ENCODE assay signal across 1 cellular context in the genomic region with DNA sequence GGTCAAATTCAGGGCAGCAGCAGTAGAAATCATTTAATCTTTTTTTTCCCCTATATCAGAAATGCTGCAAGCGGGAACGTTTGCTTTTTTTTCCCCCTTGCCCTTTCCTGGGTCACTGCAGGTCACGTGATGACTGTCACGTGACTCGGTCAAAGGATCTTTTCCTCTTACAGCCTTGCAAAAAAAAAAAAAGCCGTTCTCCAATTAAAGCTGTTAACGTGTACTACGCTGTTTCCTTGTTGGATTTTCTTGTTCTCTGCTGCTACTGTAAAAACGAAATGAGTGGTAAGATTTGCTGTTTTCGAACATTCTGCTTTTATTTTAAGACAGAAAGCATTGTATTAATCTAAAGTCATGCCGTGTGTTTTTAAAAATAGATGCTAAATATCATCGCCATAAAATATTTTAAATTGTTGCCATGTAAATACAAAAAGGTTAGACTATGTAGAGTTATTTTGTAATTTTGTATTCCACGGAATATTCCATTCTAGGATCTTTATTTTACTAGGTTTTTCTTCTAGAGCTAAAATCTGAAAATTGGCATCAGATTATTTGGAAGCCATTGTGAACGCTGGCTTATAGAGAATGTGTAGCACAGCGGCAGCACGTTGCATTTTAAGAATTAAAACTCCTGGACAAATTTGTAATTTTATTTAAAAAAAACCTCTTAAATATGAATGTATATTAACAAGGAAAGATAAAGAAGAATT.
TF ChIP-seq lines count a peak whose summit lies in the region.

No MANE protein-coding gene starts in this region.

TF ChIP-seq in GM12878, 131 proteins besides CTCF, POLR2A, EP300 and RAD21 (continued from another document and continues in another):
- TF ChIP-seq, protein P1, sequence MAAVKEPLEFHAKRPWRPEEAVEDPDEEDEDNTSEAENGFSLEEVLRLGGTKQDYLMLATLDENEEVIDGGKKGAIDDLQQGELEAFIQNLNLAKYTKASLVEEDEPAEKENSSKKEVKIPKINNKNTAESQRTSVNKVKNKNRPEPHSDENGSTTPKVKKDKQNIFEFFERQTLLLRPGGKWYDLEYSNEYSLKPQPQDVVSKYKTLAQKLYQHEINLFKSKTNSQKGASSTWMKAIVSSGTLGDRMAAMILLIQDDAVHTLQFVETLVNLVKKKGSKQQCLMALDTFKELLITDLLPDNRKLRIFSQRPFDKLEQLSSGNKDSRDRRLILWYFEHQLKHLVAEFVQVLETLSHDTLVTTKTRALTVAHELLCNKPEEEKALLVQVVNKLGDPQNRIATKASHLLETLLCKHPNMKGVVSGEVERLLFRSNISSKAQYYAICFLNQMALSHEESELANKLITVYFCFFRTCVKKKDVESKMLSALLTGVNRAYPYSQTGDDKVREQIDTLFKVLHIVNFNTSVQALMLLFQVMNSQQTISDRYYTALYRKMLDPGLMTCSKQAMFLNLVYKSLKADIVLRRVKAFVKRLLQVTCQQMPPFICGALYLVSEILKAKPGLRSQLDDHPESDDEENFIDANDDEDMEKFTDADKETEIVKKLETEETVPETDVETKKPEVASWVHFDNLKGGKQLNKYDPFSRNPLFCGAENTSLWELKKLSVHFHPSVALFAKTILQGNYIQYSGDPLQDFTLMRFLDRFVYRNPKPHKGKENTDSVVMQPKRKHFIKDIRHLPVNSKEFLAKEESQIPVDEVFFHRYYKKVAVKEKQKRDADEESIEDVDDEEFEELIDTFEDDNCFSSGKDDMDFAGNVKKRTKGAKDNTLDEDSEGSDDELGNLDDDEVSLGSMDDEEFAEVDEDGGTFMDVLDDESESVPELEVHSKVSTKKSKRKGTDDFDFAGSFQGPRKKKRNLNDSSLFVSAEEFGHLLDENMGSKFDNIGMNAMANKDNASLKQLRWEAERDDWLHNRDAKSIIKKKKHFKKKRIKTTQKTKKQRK (IDR thresholded peaks at IDR 0.05; ENCODE audit: low read depth, low read length) = no peak
- TF ChIP-seq SMAD1 (IDR thresholded peaks at IDR 0.05; ENCODE audit: low read depth, partially characterized antibody) (no peak), POU2F2 (IDR thresholded peaks at IDR 0.05; ENCODE audit: borderline replicate concordance, low read depth, low read length) (no peak), SIN3A (IDR thresholded peaks at IDR 0.05; ENCODE audit: low read depth, low read length) (peak; percentile 85), EGR1 (IDR thresholded peaks at IDR 0.05; ENCODE audit: borderline replicate concordance in 1 of 2, low read depth in 2 of 2, low read length in 2 of 2) (no peak), RB1 (IDR thresholded peaks at IDR 0.05; ENCODE audit: borderline replicate concordance) (no peak), TCF3 (IDR thresholded peaks at IDR 0.05; ENCODE audit: borderline replicate concordance, insufficient read depth, low read depth, low read length) (no peak), SPI1 (IDR thresholded peaks at IDR 0.05; ENCODE audit: borderline replicate concordance, insufficient read depth, low read depth, low read length) (no peak), NFIC (IDR thresholded peaks at IDR 0.05; ENCODE audit: low read depth, low read length) (peak; percentile 87), PAX8 (IDR thresholded peaks at IDR 0.05) (peak; percentile 85; the same call in 1 of the 2 replicates), HCFC1 (IDR thresholded peaks at IDR 0.05; ENCODE audit: low read length) (0 out of 2 replicates have a peak, but pooled peaks have one; percentile 38), YY1 (IDR thresholded peaks at IDR 0.05; ENCODE audit: low read depth, low read length) (0 out of 2 replicates have a peak, but pooled peaks have one; percentile 21), MXI1 (IDR thresholded peaks at IDR 0.05; ENCODE audit: low read depth, low read length) (peak; percentile 33; the same call in 1 of the 2 replicates), WRNIP1 (IDR thresholded peaks at IDR 0.05; ENCODE audit: borderline replicate concordance, low read depth, low read length) (no peak), BMI1 (IDR thresholded peaks at IDR 0.05; ENCODE audit: borderline replicate concordance) (no peak), ZNF24 (IDR thresholded peaks at IDR 0.05) (0 out of 2 replicates have a peak, but pooled peaks have one; percentile 13), YBX1 (IDR thresholded peaks at IDR 0.05) (no peak), GATAD2B (conservative IDR thresholded peaks at IDR 0.05; ENCODE audit: low read depth) (no peak), NR2C1 (IDR thresholded peaks at IDR 0.05) (peak; percentile 93), RCOR1 (conservative IDR thresholded peaks at IDR 0.05; ENCODE audit: low read depth, low read length) (no peak), HDAC2 (IDR thresholded peaks at IDR 0.05) (no peak)
- TF ChIP-seq, protein P2, sequence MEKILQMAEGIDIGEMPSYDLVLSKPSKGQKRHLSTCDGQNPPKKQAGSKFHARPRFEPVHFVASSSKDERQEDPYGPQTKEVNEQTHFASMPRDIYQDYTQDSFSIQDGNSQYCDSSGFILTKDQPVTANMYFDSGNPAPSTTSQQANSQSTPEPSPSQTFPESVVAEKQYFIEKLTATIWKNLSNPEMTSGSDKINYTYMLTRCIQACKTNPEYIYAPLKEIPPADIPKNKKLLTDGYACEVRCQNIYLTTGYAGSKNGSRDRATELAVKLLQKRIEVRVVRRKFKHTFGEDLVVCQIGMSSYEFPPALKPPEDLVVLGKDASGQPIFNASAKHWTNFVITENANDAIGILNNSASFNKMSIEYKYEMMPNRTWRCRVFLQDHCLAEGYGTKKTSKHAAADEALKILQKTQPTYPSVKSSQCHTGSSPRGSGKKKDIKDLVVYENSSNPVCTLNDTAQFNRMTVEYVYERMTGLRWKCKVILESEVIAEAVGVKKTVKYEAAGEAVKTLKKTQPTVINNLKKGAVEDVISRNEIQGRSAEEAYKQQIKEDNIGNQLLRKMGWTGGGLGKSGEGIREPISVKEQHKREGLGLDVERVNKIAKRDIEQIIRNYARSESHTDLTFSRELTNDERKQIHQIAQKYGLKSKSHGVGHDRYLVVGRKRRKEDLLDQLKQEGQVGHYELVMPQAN (conservative IDR thresholded peaks at IDR 0.05) = no peak; the same call in 1 of the 2 replicates
- TF ChIP-seq, protein P3, sequence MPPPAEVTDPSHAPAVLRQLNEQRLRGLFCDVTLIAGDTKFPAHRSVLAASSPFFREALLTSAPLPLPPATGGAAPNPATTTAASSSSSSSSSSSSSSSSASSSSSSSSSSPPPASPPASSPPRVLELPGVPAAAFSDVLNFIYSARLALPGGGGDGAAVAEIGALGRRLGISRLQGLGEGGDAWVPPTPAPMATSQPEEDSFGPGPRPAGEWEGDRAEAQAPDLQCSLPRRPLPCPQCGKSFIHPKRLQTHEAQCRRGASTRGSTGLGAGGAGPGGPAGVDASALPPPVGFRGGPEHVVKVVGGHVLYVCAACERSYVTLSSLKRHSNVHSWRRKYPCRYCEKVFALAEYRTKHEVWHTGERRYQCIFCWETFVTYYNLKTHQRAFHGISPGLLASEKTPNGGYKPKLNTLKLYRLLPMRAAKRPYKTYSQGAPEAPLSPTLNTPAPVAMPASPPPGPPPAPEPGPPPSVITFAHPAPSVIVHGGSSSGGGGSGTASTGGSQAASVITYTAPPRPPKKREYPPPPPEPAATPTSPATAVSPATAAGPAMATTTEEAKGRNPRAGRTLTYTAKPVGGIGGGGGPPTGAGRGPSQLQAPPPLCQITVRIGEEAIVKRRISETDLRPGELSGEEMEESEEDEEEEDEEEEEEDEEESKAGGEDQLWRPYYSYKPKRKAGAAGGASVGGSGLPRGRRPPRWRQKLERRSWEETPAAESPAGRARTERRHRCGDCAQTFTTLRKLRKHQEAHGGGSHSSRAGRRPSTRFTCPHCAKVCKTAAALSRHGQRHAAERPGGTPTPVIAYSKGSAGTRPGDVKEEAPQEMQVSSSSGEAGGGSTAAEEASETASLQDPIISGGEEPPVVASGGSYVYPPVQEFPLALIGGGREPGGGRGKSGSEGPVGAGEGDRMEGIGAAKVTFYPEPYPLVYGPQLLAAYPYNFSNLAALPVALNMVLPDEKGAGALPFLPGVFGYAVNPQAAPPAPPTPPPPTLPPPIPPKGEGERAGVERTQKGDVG (CRISPR knock-in tag; IDR thresholded peaks at IDR 0.05) = peak; percentile 94
- TF ChIP-seq, protein P4, sequence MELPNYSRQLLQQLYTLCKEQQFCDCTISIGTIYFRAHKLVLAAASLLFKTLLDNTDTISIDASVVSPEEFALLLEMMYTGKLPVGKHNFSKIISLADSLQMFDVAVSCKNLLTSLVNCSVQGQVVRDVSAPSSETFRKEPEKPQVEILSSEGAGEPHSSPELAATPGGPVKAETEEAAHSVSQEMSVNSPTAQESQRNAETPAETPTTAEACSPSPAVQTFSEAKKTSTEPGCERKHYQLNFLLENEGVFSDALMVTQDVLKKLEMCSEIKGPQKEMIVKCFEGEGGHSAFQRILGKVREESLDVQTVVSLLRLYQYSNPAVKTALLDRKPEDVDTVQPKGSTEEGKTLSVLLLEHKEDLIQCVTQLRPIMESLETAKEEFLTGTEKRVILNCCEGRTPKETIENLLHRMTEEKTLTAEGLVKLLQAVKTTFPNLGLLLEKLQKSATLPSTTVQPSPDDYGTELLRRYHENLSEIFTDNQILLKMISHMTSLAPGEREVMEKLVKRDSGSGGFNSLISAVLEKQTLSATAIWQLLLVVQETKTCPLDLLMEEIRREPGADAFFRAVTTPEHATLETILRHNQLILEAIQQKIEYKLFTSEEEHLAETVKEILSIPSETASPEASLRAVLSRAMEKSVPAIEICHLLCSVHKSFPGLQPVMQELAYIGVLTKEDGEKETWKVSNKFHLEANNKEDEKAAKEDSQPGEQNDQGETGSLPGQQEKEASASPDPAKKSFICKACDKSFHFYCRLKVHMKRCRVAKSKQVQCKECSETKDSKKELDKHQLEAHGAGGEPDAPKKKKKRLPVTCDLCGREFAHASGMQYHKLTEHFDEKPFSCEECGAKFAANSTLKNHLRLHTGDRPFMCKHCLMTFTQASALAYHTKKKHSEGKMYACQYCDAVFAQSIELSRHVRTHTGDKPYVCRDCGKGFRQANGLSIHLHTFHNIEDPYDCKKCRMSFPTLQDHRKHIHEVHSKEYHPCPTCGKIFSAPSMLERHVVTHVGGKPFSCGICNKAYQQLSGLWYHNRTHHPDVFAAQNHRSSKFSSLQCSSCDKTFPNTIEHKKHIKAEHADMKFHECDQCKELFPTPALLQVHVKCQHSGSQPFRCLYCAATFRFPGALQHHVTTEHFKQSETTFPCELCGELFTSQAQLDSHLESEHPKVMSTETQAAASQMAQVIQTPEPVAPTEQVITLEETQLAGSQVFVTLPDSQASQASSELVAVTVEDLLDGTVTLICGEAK (IDR thresholded peaks at IDR 0.05; ENCODE audit: borderline replicate concordance) = peak; percentile 41; the same call in 1 of the 2 replicates
- TF ChIP-seq, protein P5, sequence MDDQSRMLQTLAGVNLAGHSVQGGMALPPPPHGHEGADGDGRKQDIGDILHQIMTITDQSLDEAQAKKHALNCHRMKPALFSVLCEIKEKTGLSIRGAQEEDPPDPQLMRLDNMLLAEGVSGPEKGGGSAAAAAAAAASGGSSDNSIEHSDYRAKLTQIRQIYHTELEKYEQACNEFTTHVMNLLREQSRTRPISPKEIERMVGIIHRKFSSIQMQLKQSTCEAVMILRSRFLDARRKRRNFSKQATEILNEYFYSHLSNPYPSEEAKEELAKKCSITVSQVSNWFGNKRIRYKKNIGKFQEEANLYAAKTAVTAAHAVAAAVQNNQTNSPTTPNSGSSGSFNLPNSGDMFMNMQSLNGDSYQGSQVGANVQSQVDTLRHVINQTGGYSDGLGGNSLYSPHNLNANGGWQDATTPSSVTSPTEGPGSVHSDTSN (IDR thresholded peaks at IDR 0.05; ENCODE audit: insufficient replicate concordance, low read depth, low read length) = no peak
- TF ChIP-seq, protein P6, sequence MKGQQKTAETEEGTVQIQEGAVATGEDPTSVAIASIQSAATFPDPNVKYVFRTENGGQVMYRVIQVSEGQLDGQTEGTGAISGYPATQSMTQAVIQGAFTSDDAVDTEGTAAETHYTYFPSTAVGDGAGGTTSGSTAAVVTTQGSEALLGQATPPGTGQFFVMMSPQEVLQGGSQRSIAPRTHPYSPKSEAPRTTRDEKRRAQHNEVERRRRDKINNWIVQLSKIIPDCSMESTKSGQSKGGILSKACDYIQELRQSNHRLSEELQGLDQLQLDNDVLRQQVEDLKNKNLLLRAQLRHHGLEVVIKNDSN (IDR thresholded peaks at IDR 0.05; ENCODE audit: borderline replicate concordance, extremely low read length, insufficient read depth, low read depth, low read length) = peak; percentile 86
- TF ChIP-seq, protein P7, sequence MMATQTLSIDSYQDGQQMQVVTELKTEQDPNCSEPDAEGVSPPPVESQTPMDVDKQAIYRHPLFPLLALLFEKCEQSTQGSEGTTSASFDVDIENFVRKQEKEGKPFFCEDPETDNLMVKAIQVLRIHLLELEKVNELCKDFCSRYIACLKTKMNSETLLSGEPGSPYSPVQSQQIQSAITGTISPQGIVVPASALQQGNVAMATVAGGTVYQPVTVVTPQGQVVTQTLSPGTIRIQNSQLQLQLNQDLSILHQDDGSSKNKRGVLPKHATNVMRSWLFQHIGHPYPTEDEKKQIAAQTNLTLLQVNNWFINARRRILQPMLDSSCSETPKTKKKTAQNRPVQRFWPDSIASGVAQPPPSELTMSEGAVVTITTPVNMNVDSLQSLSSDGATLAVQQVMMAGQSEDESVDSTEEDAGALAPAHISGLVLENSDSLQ (IDR thresholded peaks at IDR 0.05) = no peak
- TF ChIP-seq, protein P8, sequence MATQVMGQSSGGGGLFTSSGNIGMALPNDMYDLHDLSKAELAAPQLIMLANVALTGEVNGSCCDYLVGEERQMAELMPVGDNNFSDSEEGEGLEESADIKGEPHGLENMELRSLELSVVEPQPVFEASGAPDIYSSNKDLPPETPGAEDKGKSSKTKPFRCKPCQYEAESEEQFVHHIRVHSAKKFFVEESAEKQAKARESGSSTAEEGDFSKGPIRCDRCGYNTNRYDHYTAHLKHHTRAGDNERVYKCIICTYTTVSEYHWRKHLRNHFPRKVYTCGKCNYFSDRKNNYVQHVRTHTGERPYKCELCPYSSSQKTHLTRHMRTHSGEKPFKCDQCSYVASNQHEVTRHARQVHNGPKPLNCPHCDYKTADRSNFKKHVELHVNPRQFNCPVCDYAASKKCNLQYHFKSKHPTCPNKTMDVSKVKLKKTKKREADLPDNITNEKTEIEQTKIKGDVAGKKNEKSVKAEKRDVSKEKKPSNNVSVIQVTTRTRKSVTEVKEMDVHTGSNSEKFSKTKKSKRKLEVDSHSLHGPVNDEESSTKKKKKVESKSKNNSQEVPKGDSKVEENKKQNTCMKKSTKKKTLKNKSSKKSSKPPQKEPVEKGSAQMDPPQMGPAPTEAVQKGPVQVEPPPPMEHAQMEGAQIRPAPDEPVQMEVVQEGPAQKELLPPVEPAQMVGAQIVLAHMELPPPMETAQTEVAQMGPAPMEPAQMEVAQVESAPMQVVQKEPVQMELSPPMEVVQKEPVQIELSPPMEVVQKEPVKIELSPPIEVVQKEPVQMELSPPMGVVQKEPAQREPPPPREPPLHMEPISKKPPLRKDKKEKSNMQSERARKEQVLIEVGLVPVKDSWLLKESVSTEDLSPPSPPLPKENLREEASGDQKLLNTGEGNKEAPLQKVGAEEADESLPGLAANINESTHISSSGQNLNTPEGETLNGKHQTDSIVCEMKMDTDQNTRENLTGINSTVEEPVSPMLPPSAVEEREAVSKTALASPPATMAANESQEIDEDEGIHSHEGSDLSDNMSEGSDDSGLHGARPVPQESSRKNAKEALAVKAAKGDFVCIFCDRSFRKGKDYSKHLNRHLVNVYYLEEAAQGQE (IDR thresholded peaks at IDR 0.05; ENCODE audit: low read depth, low read length) = no peak
- TF ChIP-seq, protein P9, sequence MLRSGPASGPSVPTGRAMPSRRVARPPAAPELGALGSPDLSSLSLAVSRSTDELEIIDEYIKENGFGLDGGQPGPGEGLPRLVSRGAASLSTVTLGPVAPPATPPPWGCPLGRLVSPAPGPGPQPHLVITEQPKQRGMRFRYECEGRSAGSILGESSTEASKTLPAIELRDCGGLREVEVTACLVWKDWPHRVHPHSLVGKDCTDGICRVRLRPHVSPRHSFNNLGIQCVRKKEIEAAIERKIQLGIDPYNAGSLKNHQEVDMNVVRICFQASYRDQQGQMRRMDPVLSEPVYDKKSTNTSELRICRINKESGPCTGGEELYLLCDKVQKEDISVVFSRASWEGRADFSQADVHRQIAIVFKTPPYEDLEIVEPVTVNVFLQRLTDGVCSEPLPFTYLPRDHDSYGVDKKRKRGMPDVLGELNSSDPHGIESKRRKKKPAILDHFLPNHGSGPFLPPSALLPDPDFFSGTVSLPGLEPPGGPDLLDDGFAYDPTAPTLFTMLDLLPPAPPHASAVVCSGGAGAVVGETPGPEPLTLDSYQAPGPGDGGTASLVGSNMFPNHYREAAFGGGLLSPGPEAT (IDR thresholded peaks at IDR 0.05; ENCODE audit: low read depth) = peak; percentile 92
